Comparison of ENCODE assay signal across 16 cellular contexts in genomic region chr3:143078883-143079282, GRCh38. TPM values are rescaled to one million over a fixed set of nuclear protein-coding genes. Genes with fewer than 3 reads are reported as not detected.
DNase-seq lines count a peak whose midpoint lies in the region; ATAC-seq and TF ChIP-seq lines count a peak whose summit lies in the region.
"Had no signal": no experiment of that assay in that cellular context is flagged by ENCODE, and none has a peak within 500 bp of the region (broad histone marks: within the 10 kb centered on the region; RNA-seq: fewer than 3 reads in every experiment).

No MANE protein-coding gene starts in this region.

- intact Hi-C loops in PC-3 (cut with micrococcal nuclease) = no loop called here
- intact Hi-C loops in aorta (cut with DNase I) = no loop called here

- no peak overlapping the region for H3K4me2 ChIP-seq in PC-3 (ENCODE audit: low read length)

- no TSS peak for BruUV-seq in PC-3 (replicated peaks; lab: Mats Ljungman, UMichigan)

- H3K4me3 ChIP-seq in PC-3 (ENCODE audit: low read length) = no peak overlapping the region
- H3K4me3 ChIP-seq in choroid plexus epithelial cell (ENCODE audit: low read depth, low read length) = no peak overlapping the region
- H3K4me3 ChIP-seq in aorta (ENCODE audit: low read length in 2 of 2) = no peak overlapping the region
- H3K4me3 ChIP-seq in HAP-1 = no peak overlapping the region
- H3K4me3 ChIP-seq: SJSA1, thoracic aorta had no signal

- H3K9me2 ChIP-seq in PC-3 (replicated peaks; ENCODE audit: low read length) = no peaks in the 10 kb centered on the region

- H2AFZ ChIP-seq in PC-3 (ENCODE audit: low read length) = no peak overlapping the region

- no peak overlapping the region for H3K9ac ChIP-seq in PC-3 (ENCODE audit: low read length)

- no peaks in the 10 kb centered on the region for H3K4me1 ChIP-seq in PC-3 (ENCODE audit: insufficient read depth, low read length)
- no peaks in the 10 kb centered on the region for H3K4me1 ChIP-seq in aorta (ENCODE audit: control insufficient read depth in 1 of 2, insufficient read depth in 2 of 2, low read length in 2 of 2)
- peaks cover 6% of the 10 kb centered on the region for H3K4me1 ChIP-seq in HAP-1
- H3K4me1 ChIP-seq: SJSA1 had no signal

- CTCF ChIA-PET in PC-3 (lab: Charles Lee) = no interaction called here

- no peaks in the 10 kb centered on the region for H3K79me2 ChIP-seq in PC-3 (ENCODE audit: low read length)

- DNase-seq in Caki2 (ENCODE audit: low read depth) = peak; percentile 8
- DNase-seq in PC-3 = peak; percentile 49
- DNase-seq in choroid plexus epithelial cell (ENCODE audit: low read depth) = peak; percentile 30
- peak; percentile 19 for DNase-seq in kidney glomerular epithelial cell (lab: John Stamatoyannopoulos, UW)
- no peak for DNase-seq in NCI-H1930 (lab: John Stamatoyannopoulos, UW)
- DNase-seq in aorta = no peak
- no peak for DNase-seq in HAP-1 (ENCODE audit: low spot score in 2 of 2)
- DNase-seq: activated naive CD4-positive, alpha-beta T cell; hypothalamus; naive thymus-derived CD8-positive, alpha-beta T cell; NCI-H1092 treated with DMSO at 0.1 percent for 48 hours; NCI-H2171 treated with DMSO at 0.1 percent for 48 hours had no signal

- POLR2A ChIA-PET in PC-3 (lab: Charles Lee; ENCODE audit: unreplicated experiment) = no interaction called here

- no peaks in the 10 kb centered on the region for H3K36me3 ChIP-seq in PC-3 (ENCODE audit: low read depth, low read length)
- H3K36me3 ChIP-seq in aorta (ENCODE audit: control insufficient read depth in 1 of 2, insufficient read depth in 2 of 2, low read length in 1 of 2) = no peaks in the 10 kb centered on the region
- H3K36me3 ChIP-seq in HAP-1 (replicated peaks) = no peaks in the 10 kb centered on the region
- H3K36me3 ChIP-seq: SJSA1, thoracic aorta had no signal

- H3K27me3 ChIP-seq in PC-3 (ENCODE audit: low read length) (no peaks in the 10 kb centered on the region), aorta (ENCODE audit: control insufficient read depth in 1 of 2, insufficient read depth in 2 of 2, low read length in 1 of 2) (no peaks in the 10 kb centered on the region), HAP-1 (ENCODE audit: low read depth) (no peaks in the 10 kb centered on the region)
- H3K27me3 ChIP-seq: SJSA1 had no signal

- H3K27ac ChIP-seq in PC-3 (ENCODE audit: low read length) (no peak overlapping the region), aorta (ENCODE audit: low read depth in 1 of 2, low read length in 2 of 2) (no peak overlapping the region)
- H3K27ac ChIP-seq: C4-2B, SJSA1, thoracic aorta had no signal

- no peaks in the 10 kb centered on the region for H3F3A ChIP-seq in PC-3 (ENCODE audit: low read length, unreplicated experiment)

- in situ Hi-C loops in Caki2 (cut with HindIII; ENCODE audit: low pct_unique_long_range_greater_than_20kb, low sequenced_read_pairs) (no loop called here), HAP-1 (cut with MboI; ENCODE audit: low sequenced_read_pairs) (loop anchor here (25.0 kb wide), 1 partner anchor 583 kb away; no protein-coding TSS in a partner anchor)

- WGBS in aorta, 2 donors = 64 to 74% methylated on average over 4 of the region's 4 CpGs

- no peak for TF ChIP-seq CTCF in PC-3 (conservative IDR thresholded peaks at IDR 0.05; ENCODE audit: low read depth, low read length)
- no peak for TF ChIP-seq CTCF in choroid plexus epithelial cell (conservative IDR thresholded peaks at IDR 0.05; ENCODE audit: low read depth, low read length)

- peak; percentile 67 for ATAC-seq in PC-3
- ATAC-seq in aorta (ENCODE audit: low FRiP score) = no peak
- ATAC-seq in HG02571 (IDR thresholded peaks at IDR 0.05; ENCODE audit: unreplicated experiment) = no peak
- ATAC-seq: naive thymus-derived CD8-positive, alpha-beta T cell had no signal

- H3K9me3 ChIP-seq in PC-3 (ENCODE audit: low read length) = no peaks in the 10 kb centered on the region
- no peaks in the 10 kb centered on the region for H3K9me3 ChIP-seq in aorta (ENCODE audit: control insufficient read depth, low read length)
- no peaks in the 10 kb centered on the region for H3K9me3 ChIP-seq in HAP-1
- H3K9me3 ChIP-seq: SJSA1, thoracic aorta had no signal

- no peaks in the 10 kb centered on the region for H4K20me1 ChIP-seq in PC-3 (ENCODE audit: low read length)

RNA-seq across cellular contexts. Expression of gene CHST2, which starts 40.7 kb away (rescaled TPM):
- 13.1 and 15.1 TPM in 2 replicates for total RNA-seq in Caki2 (2014; rRNA removed; shearing (Covaris generic); ENCODE audit: low replicate concordance)
- total RNA-seq in PC-3 (2014; rRNA removed) = 6.7 and 7.3 TPM in 2 replicates
- total RNA-seq in aorta = 1 to 10 TPM; 2.8 to 3.7 TPM
- polyA plus RNA-seq in aorta = 1 to 10 TPM in 1 of 2 donors, under 1 TPM in 1; 0.50 to 2.7 TPM

Comparison
In these comparisons a context has a peak if more than half of its experiments do, and no peak if none do; other contexts are left out.
1. DNase-seq: peak in Caki2 (single experiment), PC-3 (single experiment), choroid plexus epithelial cell (single experiment) and kidney glomerular epithelial cell (single experiment); none in NCI-H1930 (0 of 2), aorta (0 of 2) and HAP-1 (0 of 2).